11 cellular contexts compared by ENCODE assay signal in genomic region chr16:53068423-53068833, GRCh38. TPM values are rescaled to one million over a fixed set of nuclear protein-coding genes. Genes with fewer than 3 reads are reported as not detected.
A peak's percentile ranks its signal among the peaks of the same experiment; 100 is the strongest.
DNase-seq lines count a peak whose midpoint lies in the region; ATAC-seq and TF ChIP-seq lines count a peak whose summit lies in the region.
"Had no signal": no experiment of that assay in that cellular context is flagged by ENCODE, and none has a peak within 500 bp of the region (broad histone marks: within the 10 kb centered on the region; RNA-seq: fewer than 3 reads in every experiment).

No MANE protein-coding gene starts in this region.

- no peaks in the 10 kb centered on the region for H3K4me1 ChIP-seq in Caco-2
- H3K4me1 ChIP-seq in heart right ventricle, result peaks cover 7 to 95% (median 78%) of the 10 kb centered on the region in 9 donors

- intact Hi-C loops in Caco-2 (cut with micrococcal nuclease; ENCODE audit: unreplicated experiment) (no loop called here), heart right ventricle (cut with DNase I) (no loop called here)

- no TSS peak for BruUV-seq in Caco-2 (replicated peaks; lab: Mats Ljungman, UMichigan)

- 82 to 85% methylated on average over 4 of the region's 4 CpGs for WGBS in heart right ventricle, 2 donors

- H3K27me3 ChIP-seq in Caco-2 (replicated peaks; ENCODE audit: control insufficient read depth, insufficient read depth, low read length) (no peaks in the 10 kb centered on the region), heart right ventricle (no peaks in the 10 kb centered on the region)

- H3K27ac ChIP-seq in heart right ventricle, result peak overlapping the region in 3 of 10 donors; percentile 20 to 91 (median 48)

- DNase-seq in GM12865 (ENCODE audit: low read depth), result peak; percentile 66
- peak; percentile 5 for DNase-seq in activated naive CD8-positive, alpha-beta T cell treated with anti-CD3 and anti-CD28 coated beads, Interleukin-2, amount 50 U/mL, for 24 hours
- DNase-seq in SK-N-DZ (ENCODE audit: low spot score), result no peak
- no peak for DNase-seq in Caco-2
- no peak for DNase-seq in midbrain (lab: John Stamatoyannopoulos, UW)
- DNase-seq in heart right ventricle, result no peak
- DNase-seq: IMR-90, left cardiac atrium had no signal

- H3K9me3 ChIP-seq in Caco-2 (no peaks in the 10 kb centered on the region), heart right ventricle (no peaks in the 10 kb centered on the region)

- peak overlapping the region; percentile 20 for H3K27ac Mint-ChIP-seq in activated naive CD8-positive, alpha-beta T cell treated with anti-CD3 and anti-CD28 coated beads, Interleukin-2, amount 50 U/mL, for 24 hours
- H3K27ac Mint-ChIP-seq in Caco-2 (ENCODE audit: unreplicated experiment), result no peak overlapping the region

- peaks cover 4% of the 10 kb centered on the region for H3K9me3 Mint-ChIP-seq in activated naive CD8-positive, alpha-beta T cell treated with anti-CD3 and anti-CD28 coated beads, Interleukin-2, amount 50 U/mL, for 24 hours
- H3K9me3 Mint-ChIP-seq in Caco-2 (ENCODE audit: unreplicated experiment), result peaks cover 5% of the 10 kb centered on the region

- peaks cover 17% of the 10 kb centered on the region for H3K36me3 Mint-ChIP-seq in activated naive CD8-positive, alpha-beta T cell treated with anti-CD3 and anti-CD28 coated beads, Interleukin-2, amount 50 U/mL, for 24 hours (ENCODE audit: low read depth)
- H3K36me3 Mint-ChIP-seq in Caco-2 (ENCODE audit: insufficient read depth, unreplicated experiment), result peaks cover 6% of the 10 kb centered on the region

- H3K36me3 ChIP-seq in Caco-2 (ENCODE audit: control insufficient read depth, insufficient read depth, low read length) (no peaks in the 10 kb centered on the region), heart right ventricle (peaks cover 0 to 19% (median 0%) of the 10 kb centered on the region in 9 donors)

- ATAC-seq in GM21360 (IDR thresholded peaks at IDR 0.05; ENCODE audit: unreplicated experiment), result peak; percentile 32
- ATAC-seq in HG03135 (IDR thresholded peaks at IDR 0.05; ENCODE audit: unreplicated experiment), result peak; percentile 48
- peak; percentile 86 for ATAC-seq in activated naive CD8-positive, alpha-beta T cell treated with anti-CD3 and anti-CD28 coated beads, Interleukin-2, amount 50 U/mL, for 24 hours
- no peak for ATAC-seq in heart right ventricle
- ATAC-seq: left cardiac atrium, Panc1 had no signal

- CTCF ChIA-PET in Caco-2 (lab: Charles Lee), result no interaction called here

- POLR2A ChIA-PET in Caco-2 (lab: Charles Lee), result no interaction called here

- H3K4me3 ChIP-seq in GM12865 (ENCODE audit: low read depth, low read length) (no peak overlapping the region; the same call in 1 of the 2 replicates), Caco-2 (ENCODE audit: low read depth, low read length) (no peak overlapping the region), heart right ventricle (no peak overlapping the region)

- TF ChIP-seq CTCF in GM12865 (IDR thresholded peaks at IDR 0.05; ENCODE audit: insufficient read depth, low read depth, low read length, missing control alignments) (no peak), Caco-2 (IDR thresholded peaks at IDR 0.05; ENCODE audit: insufficient read depth in 1 of 2, low read depth in 1 of 2, low read length in 1 of 2, severe bottlenecking in 1 of 2, unreplicated experiment in 1 of 2) (no peak), heart right ventricle (IDR thresholded peaks at IDR 0.05) (no peak)

- no peaks in the 10 kb centered on the region for H3K27me3 Mint-ChIP-seq in activated naive CD8-positive, alpha-beta T cell treated with anti-CD3 and anti-CD28 coated beads, Interleukin-2, amount 50 U/mL, for 24 hours
- H3K27me3 Mint-ChIP-seq in Caco-2 (ENCODE audit: insufficient read depth, unreplicated experiment), result no peaks in the 10 kb centered on the region

- no peak overlapping the region for H3K4me3 Mint-ChIP-seq in activated naive CD8-positive, alpha-beta T cell treated with anti-CD3 and anti-CD28 coated beads, Interleukin-2, amount 50 U/mL, for 24 hours
- H3K4me3 Mint-ChIP-seq in Caco-2 (ENCODE audit: unreplicated experiment), result no peak overlapping the region

- peaks cover 63% of the 10 kb centered on the region for H3K4me1 Mint-ChIP-seq in activated naive CD8-positive, alpha-beta T cell treated with anti-CD3 and anti-CD28 coated beads, Interleukin-2, amount 50 U/mL, for 24 hours
- H3K4me1 Mint-ChIP-seq in Caco-2 (ENCODE audit: low read depth, unreplicated experiment), result no peaks in the 10 kb centered on the region

RNA-seq across cellular contexts. Expression of gene CHD9, which starts 13.6 kb away (rescaled TPM):
- 13.6 and 17.1 TPM in 2 replicates for polyA plus RNA-seq in SK-N-DZ (2014; cell fraction: cytosol; rRNA removed)
- 23.4 and 32.7 TPM in 2 replicates for polyA plus RNA-seq in SK-N-DZ (2014; cell fraction: nucleus; rRNA removed)
- total RNA-seq in Caco-2 (2022), result 29.1 and 32.0 TPM in 2 replicates
- 10 to 100 TPM; 39.6 to 58.4 (median 45.1) TPM for total RNA-seq in heart right ventricle
- 10 to 100 TPM in 1 of 2 donors, 1 to 10 TPM in 1; 7.0 to 15.7 TPM for polyA plus RNA-seq in heart right ventricle

RNA-seq across cellular contexts. Expression of gene CHD9NB, which starts 15.7 kb away (rescaled TPM):
- polyA plus RNA-seq in SK-N-DZ (2014; cell fraction: cytosol; rRNA removed), result not detected in 2 replicates
- not detected in 2 replicates for polyA plus RNA-seq in SK-N-DZ (2014; cell fraction: nucleus; rRNA removed)
- total RNA-seq in Caco-2 (2022) (not detected in 2 replicates), heart right ventricle (1 to 10 TPM in 1 of 10 donors, under 1 TPM in 7, not detected in 2; 0.29 to 1.2 (median 0.51) TPM)
- 1 to 10 TPM in 1 of 2 donors, under 1 TPM in 1; 0.17 to 1.5 TPM for polyA plus RNA-seq in heart right ventricle

Comparison
In these comparisons a context has a peak if more than half of its experiments do, and no peak if none do; other contexts are left out.
1. DNase-seq: peak in GM12865 (single experiment) and activated naive CD8-positive, alpha-beta T cell treated with anti-CD3 and anti-CD28 coated beads, Interleukin-2, amount 50 U/mL, for 24 hours (single experiment); none in SK-N-DZ (single experiment), Caco-2 (0 of 2), midbrain (single experiment) and heart right ventricle (0 of 2).
2. ATAC-seq: peak in GM21360 (single experiment), HG03135 (single experiment) and activated naive CD8-positive, alpha-beta T cell treated with anti-CD3 and anti-CD28 coated beads, Interleukin-2, amount 50 U/mL, for 24 hours (single experiment); none in heart right ventricle (0 of 8).